29 cellular contexts compared by ENCODE assay signal in the genomic region with DNA sequence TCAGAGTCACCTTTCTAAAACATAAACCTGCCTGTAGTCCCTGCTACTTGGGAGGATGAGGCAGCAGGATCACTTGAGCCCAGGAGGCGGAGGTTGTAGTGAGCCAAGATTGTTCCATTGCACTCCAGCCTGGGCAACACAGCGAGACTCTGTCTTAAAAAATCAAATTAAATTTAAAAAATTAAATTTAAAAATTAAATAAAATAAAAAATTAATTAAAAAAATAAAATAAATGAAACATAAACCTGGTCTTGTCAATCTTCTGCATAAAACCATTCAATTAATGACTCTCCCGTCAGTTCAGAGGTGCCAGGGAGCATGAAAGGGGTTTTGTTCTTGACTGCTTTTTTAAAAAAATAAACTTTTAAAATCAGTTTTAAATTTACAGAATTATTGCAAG. TPM values are rescaled to one million over a fixed set of nuclear protein-coding genes. Genes with fewer than 3 reads are reported as not detected.
DNase-seq lines count a peak whose midpoint lies in the region; ATAC-seq and TF ChIP-seq lines count a peak whose summit lies in the region.
"Had no signal": no experiment of that assay in that cellular context is flagged by ENCODE, and none has a peak within 500 bp of the region (broad histone marks: within the 10 kb centered on the region; RNA-seq: fewer than 3 reads in every experiment).

No MANE protein-coding gene starts in this region.

- no peak overlapping the region for H4K5ac ChIP-seq in mesendoderm (ENCODE audit: low read length)

- H3K4me3 Mint-ChIP-seq in WTC11, result no peak overlapping the region
- no peak overlapping the region for H3K4me3 Mint-ChIP-seq in dendritic cell treated with granulocyte-macrophage colony-stimulating factor and Interleukin-4, amounts not matched to agents 40 ng/mL and 50 ng/mL, for 4 days
- H3K4me3 Mint-ChIP-seq in stimulated activated memory B cell treated with anti-CD40 and anti-IgM and Interleukin-4, amounts not matched to agents 10 μg/mL and 1 μg/mL and 100 μg/mL, for 72 hours, result no peak overlapping the region
- H3K4me3 Mint-ChIP-seq: CD14-positive monocyte; CD4-positive, alpha-beta memory T cell; CD4-positive, CD25-positive, alpha-beta regulatory T cell; CD8-positive, alpha-beta memory T cell had no signal

- no peak overlapping the region for H2AK5ac ChIP-seq in mesendoderm (ENCODE audit: low read length)

- no peaks in the 10 kb centered on the region for H3K36me3 Mint-ChIP-seq in WTC11
- H3K36me3 Mint-ChIP-seq in dendritic cell treated with granulocyte-macrophage colony-stimulating factor and Interleukin-4, amounts not matched to agents 40 ng/mL and 50 ng/mL, for 4 days (ENCODE audit: low read depth), result no peaks in the 10 kb centered on the region
- no peaks in the 10 kb centered on the region for H3K36me3 Mint-ChIP-seq in stimulated activated memory B cell treated with anti-CD40 and anti-IgM and Interleukin-4, amounts not matched to agents 10 μg/mL and 1 μg/mL and 100 μg/mL, for 72 hours
- H3K36me3 Mint-ChIP-seq: CD14-positive monocyte; CD4-positive, alpha-beta memory T cell; CD4-positive, CD25-positive, alpha-beta regulatory T cell had no signal

- H3K9ac ChIP-seq in mesendoderm (ENCODE audit: low read length), result no peak overlapping the region
- H3K9ac ChIP-seq: BLaER1 had no signal

- no peak overlapping the region for H2BK15ac ChIP-seq in mesendoderm (replicated peaks; ENCODE audit: low read depth)

- peak overlapping the region; percentile 12 for H3K56ac ChIP-seq in mesendoderm (ENCODE audit: low read length)

- H3K27me3 ChIP-seq in mesendoderm (ENCODE audit: insufficient read depth, low read length, poor library complexity), result no peaks in the 10 kb centered on the region
- H3K27me3 ChIP-seq: BE2C, BLaER1 had no signal

- H3K4me1 Mint-ChIP-seq in WTC11, result no peaks in the 10 kb centered on the region
- peaks cover 37% of the 10 kb centered on the region for H3K4me1 Mint-ChIP-seq in dendritic cell treated with granulocyte-macrophage colony-stimulating factor and Interleukin-4, amounts not matched to agents 40 ng/mL and 50 ng/mL, for 4 days (ENCODE audit: low read depth)
- H3K4me1 Mint-ChIP-seq in stimulated activated memory B cell treated with anti-CD40 and anti-IgM and Interleukin-4, amounts not matched to agents 10 μg/mL and 1 μg/mL and 100 μg/mL, for 72 hours, result no peaks in the 10 kb centered on the region
- H3K4me1 Mint-ChIP-seq: CD4-positive, alpha-beta memory T cell; CD8-positive, alpha-beta memory T cell had no signal

- intact Hi-C loops in dendritic cell treated with granulocyte-macrophage colony-stimulating factor and Interleukin-4, amounts not matched to agents 40 ng/mL and 50 ng/mL, for 4 days (cut with micrococcal nuclease), result no loop called here

- WGBS in mesendoderm (ENCODE audit: extremely low coverage, insufficient coverage, low lambda C conversion rate), result no CpG with 5 or more reads among the region's 3 CpGs

- POLR2A ChIA-PET in WTC11 (lab: Charles Lee), result no interaction called here

- no peaks in the 10 kb centered on the region for H3K9me3 Mint-ChIP-seq in WTC11
- H3K9me3 Mint-ChIP-seq in dendritic cell treated with granulocyte-macrophage colony-stimulating factor and Interleukin-4, amounts not matched to agents 40 ng/mL and 50 ng/mL, for 4 days, result no peaks in the 10 kb centered on the region
- H3K9me3 Mint-ChIP-seq in stimulated activated memory B cell treated with anti-CD40 and anti-IgM and Interleukin-4, amounts not matched to agents 10 μg/mL and 1 μg/mL and 100 μg/mL, for 72 hours, result no peaks in the 10 kb centered on the region
- H3K9me3 Mint-ChIP-seq: CD14-positive monocyte; CD4-positive, alpha-beta memory T cell; CD8-positive, alpha-beta memory T cell had no signal

- no peak overlapping the region for H3K27ac Mint-ChIP-seq in WTC11
- peak overlapping the region; percentile 68 for H3K27ac Mint-ChIP-seq in dendritic cell treated with granulocyte-macrophage colony-stimulating factor and Interleukin-4, amounts not matched to agents 40 ng/mL and 50 ng/mL, for 4 days
- H3K27ac Mint-ChIP-seq in stimulated activated memory B cell treated with anti-CD40 and anti-IgM and Interleukin-4, amounts not matched to agents 10 μg/mL and 1 μg/mL and 100 μg/mL, for 72 hours, result no peak overlapping the region
- H3K27ac Mint-ChIP-seq: CD14-positive monocyte; CD4-positive, CD25-positive, alpha-beta regulatory T cell had no signal

- H3K4me1 ChIP-seq in mesendoderm (ENCODE audit: control insufficient read depth, low read depth, low read length), result no peaks in the 10 kb centered on the region
- H3K4me1 ChIP-seq: BE2C, BLaER1 had no signal

- no peak overlapping the region for H3K18ac ChIP-seq in mesendoderm (ENCODE audit: low read length)

- H4K8ac ChIP-seq in mesendoderm (ENCODE audit: low read depth, low read length), result no peak overlapping the region

- H2BK5ac ChIP-seq in mesendoderm (ENCODE audit: low read length), result no peak overlapping the region

- no peak overlapping the region for H3K27ac ChIP-seq in mesendoderm (ENCODE audit: low read depth, low read length)
- H3K27ac ChIP-seq: BLaER1 had no signal

- no peaks in the 10 kb centered on the region for H3K79me2 ChIP-seq in mesendoderm (ENCODE audit: control insufficient read depth, insufficient read depth, low read length)

- H3K4ac ChIP-seq in mesendoderm (ENCODE audit: low read depth, low read length), result peak overlapping the region; percentile 52

- TF ChIP-seq CTCF in WTC11 (IDR thresholded peaks at IDR 0.05), result no peak

- ATAC-seq in WTC11, result no peak
- ATAC-seq in stimulated activated memory B cell treated with anti-CD40 and anti-IgM and Interleukin-4, amounts not matched to agents 10 μg/mL and 1 μg/mL and 100 μg/mL, for 72 hours, result peak; percentile 8
- ATAC-seq in stimulated activated naive CD8-positive, alpha-beta T cell treated with anti-CD3 and anti-CD28 coated beads, Interleukin-15, Interleukin-2, amounts not matched to agents 100 U/mL and 50 U/mL, for 24 hours, result no peak
- ATAC-seq: GM12878 had no signal

- no peaks in the 10 kb centered on the region for H3K36me3 ChIP-seq in mesendoderm (ENCODE audit: control insufficient read depth, insufficient read depth, low read length)
- H3K36me3 ChIP-seq: BE2C, BLaER1 had no signal

- H2BK120ac ChIP-seq in mesendoderm (ENCODE audit: low read depth, low read length), result no peak overlapping the region

- DNase-seq in WTC11 (ENCODE audit: low spot score) (no peak), mesendoderm (no peak), mesenteric fat pad (ENCODE audit: low spot score) (no peak)
- no peak for DNase-seq in stimulated activated naive CD8-positive, alpha-beta T cell treated with anti-CD3 and anti-CD28 coated beads, Interleukin-15, Interleukin-2, amounts not matched to agents 100 U/mL and 50 U/mL, for 24 hours
- no peak for DNase-seq in activated effector memory CD4-positive, alpha-beta T cell treated with anti-CD3 and anti-CD28 coated beads, Interleukin-2, amount 50 U/mL, for 16 hours
- DNase-seq: 8988T; ACHN; BE2C; C1 segment of cervical spinal cord; CD4-positive, alpha-beta memory T cell; CD4-positive, CD25-positive, alpha-beta regulatory T cell; CD8-positive, alpha-beta memory T cell; COR-L47; DMS 273 treated with DMSO at 0.1 percent for 48 hours; DMS153; DMS53; DMS79; DND-41; EL; GDM1 had no signal

- no peaks in the 10 kb centered on the region for H3K79me1 ChIP-seq in mesendoderm (ENCODE audit: low read length)

- H3K4me2 ChIP-seq in mesendoderm (ENCODE audit: low read length), result no peak overlapping the region
- H3K4me2 ChIP-seq: BLaER1 had no signal

- no peaks in the 10 kb centered on the region for H3K27me3 Mint-ChIP-seq in WTC11 (ENCODE audit: low read depth)
- no peaks in the 10 kb centered on the region for H3K27me3 Mint-ChIP-seq in dendritic cell treated with granulocyte-macrophage colony-stimulating factor and Interleukin-4, amounts not matched to agents 40 ng/mL and 50 ng/mL, for 4 days
- no peaks in the 10 kb centered on the region for H3K27me3 Mint-ChIP-seq in stimulated activated memory B cell treated with anti-CD40 and anti-IgM and Interleukin-4, amounts not matched to agents 10 μg/mL and 1 μg/mL and 100 μg/mL, for 72 hours

- CTCF ChIA-PET in WTC11 (lab: Charles Lee), result no interaction called here

- no peak overlapping the region for H3K4me3 ChIP-seq in mesendoderm (ENCODE audit: low read length)
- H3K4me3 ChIP-seq: BLaER1, GM12878 had no signal

- no peak overlapping the region for H3K23ac ChIP-seq in mesendoderm (ENCODE audit: low read length)

TF ChIP-seq in WTC11, 78 proteins besides CTCF, POLR2A, EP300 and RAD21:
- TF ChIP-seq HMGA2 (CRISPR knock-in tag; IDR thresholded peaks at IDR 0.05), result peak; percentile 94
- TF ChIP-seq ZNF396 (CRISPR knock-in tag; IDR thresholded peaks at IDR 0.05; ENCODE audit: borderline replicate concordance), result no peak

RNA-seq across cellular contexts. Expression of a gene that starts 48.6 kb away (rescaled TPM):
- not detected in 3 replicates for total RNA-seq in WTC11 (2021)
- not detected for polyA plus RNA-seq in mesendoderm (2013, experiment 1 of 2)
- not detected for polyA plus RNA-seq in mesendoderm (2013, experiment 2 of 2)
- not detected for total RNA-seq in mesenteric fat pad
- total RNA-seq: A673; CD4-positive, alpha-beta memory T cell; CD4-positive, CD25-positive, alpha-beta regulatory T cell; CD8-positive, alpha-beta memory T cell; Daoy; G401; GM12878 had no signal
- polyA plus RNA-seq: AG04450; CD14-positive monocyte; CD4-positive, alpha-beta memory T cell; CD4-positive, CD25-positive, alpha-beta regulatory T cell; CD8-positive, alpha-beta memory T cell; GM12878 had no signal
